14 cellular contexts compared by ENCODE assay signal in genomic region chr15:88580532-88580931, GRCh38.
"Had no signal": no experiment of that assay in that cellular context is flagged by ENCODE, and none has a peak within 500 bp of the region (broad histone marks: within the 10 kb centered on the region; RNA-seq: fewer than 3 reads in every experiment).

No MANE protein-coding gene starts in this region.

- H3K9me3 ChIP-seq: colonic mucosa had no signal

- H3K4me3 ChIP-seq: colonic mucosa, skin epidermis, tibial artery had no signal

- H3K27me3 ChIP-seq: colonic mucosa, tibial artery had no signal

- ATAC-seq: natural killer cell had no signal

- DNase-seq: activated CD4-positive, alpha-beta T cell treated with anti-CD3 and anti-CD28 coated beads, Interleukin-2, amount 50 U/mL, for 1 hour; activated naive CD8-positive, alpha-beta T cell treated with anti-CD3 and anti-CD28 coated beads for 36 hours; central memory CD4-positive, alpha-beta T cell; colonic mucosa; effector CD4-positive, alpha-beta T cell; foreskin melanocyte; head of caudate nucleus; kidney glomerular epithelial cell; mesendoderm; natural killer cell; stimulated activated CD4-positive, alpha-beta T cell treated with anti-CD3 and anti-CD28 coated beads, Interleukin-4, amount 100 ng/mL, for 24 hours; stimulated activated naive CD4-positive, alpha-beta T cell; tibial artery had no signal

- H3K27ac ChIP-seq: colonic mucosa, skin epidermis, tibial artery had no signal

- H3K4me1 ChIP-seq: colonic mucosa, tibial artery had no signal

- H3K36me3 ChIP-seq: colonic mucosa, tibial artery had no signal
